ENCODE assay signal across 9 cellular contexts in the genomic region with DNA sequence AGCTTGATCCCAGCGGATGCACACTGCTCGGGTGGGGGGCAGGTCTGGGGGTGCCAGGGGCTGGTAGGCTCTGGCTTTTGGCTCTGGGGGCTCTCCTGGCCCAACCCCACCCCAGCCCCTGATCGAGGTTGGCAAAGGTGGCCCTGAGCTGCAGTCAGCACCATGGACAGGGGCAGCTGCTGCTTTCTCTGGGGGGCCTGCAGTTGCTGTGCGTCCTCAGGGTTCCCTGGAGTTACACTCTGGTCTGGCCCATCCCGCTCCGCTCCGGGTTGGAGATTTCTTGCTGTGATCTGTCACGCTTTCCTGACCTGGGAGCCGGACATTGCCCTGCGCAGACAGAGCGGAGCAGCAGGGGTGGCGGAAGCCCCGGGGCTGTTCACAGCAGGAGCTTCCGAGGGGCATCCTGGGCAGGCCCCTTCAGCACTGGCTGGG. TPM values are rescaled to one million over a fixed set of nuclear protein-coding genes. Genes with fewer than 3 reads are reported as not detected.
A peak's percentile ranks its signal among the peaks of the same experiment; 100 is the strongest.
DNase-seq lines count a peak whose midpoint lies in the region; ATAC-seq and TF ChIP-seq lines count a peak whose summit lies in the region.
"Had no signal": no experiment of that assay in that cellular context is flagged by ENCODE, and none has a peak within 500 bp of the region (broad histone marks: within the 10 kb centered on the region; RNA-seq: fewer than 3 reads in every experiment).

No MANE protein-coding gene starts in this region.

- H3K9me3 ChIP-seq in endodermal cell (ENCODE audit: control insufficient read depth, low read length), result no peaks in the 10 kb centered on the region

- H3K4me3 Mint-ChIP-seq in activated CD4-positive, alpha-beta T cell treated with anti-CD3 and anti-CD28 coated beads, Interleukin-2, amount 10 ng/mL, durations not matched to agents 24 days and 14 days, result no peak overlapping the region
- H3K4me3 Mint-ChIP-seq in endodermal cell, result no peak overlapping the region

- H3K27ac ChIP-seq in endodermal cell (ENCODE audit: low read depth, low read length) (no peak overlapping the region), foreskin keratinocyte (no peak overlapping the region)

- H3K27me3 ChIP-seq in endodermal cell (ENCODE audit: control insufficient read depth, insufficient read depth, low read length, poor library complexity, severe bottlenecking) (no peaks in the 10 kb centered on the region), foreskin keratinocyte (no peaks in the 10 kb centered on the region)

- H3K27ac Mint-ChIP-seq in activated CD4-positive, alpha-beta T cell treated with anti-CD3 and anti-CD28 coated beads, Interleukin-2, amount 10 ng/mL, durations not matched to agents 24 days and 14 days, result no peak overlapping the region
- no peak overlapping the region for H3K27ac Mint-ChIP-seq in endodermal cell

- H3K9me3 Mint-ChIP-seq in activated CD4-positive, alpha-beta T cell treated with anti-CD3 and anti-CD28 coated beads, Interleukin-2, amount 10 ng/mL, durations not matched to agents 24 days and 14 days, result no peaks in the 10 kb centered on the region
- H3K9me3 Mint-ChIP-seq in endodermal cell, result no peaks in the 10 kb centered on the region

- H3K4me1 Mint-ChIP-seq in activated CD4-positive, alpha-beta T cell treated with anti-CD3 and anti-CD28 coated beads, Interleukin-2, amount 10 ng/mL, durations not matched to agents 24 days and 14 days, result no peaks in the 10 kb centered on the region
- H3K4me1 Mint-ChIP-seq in endodermal cell, result no peaks in the 10 kb centered on the region

- DNase-seq in DMS53 (lab: John Stamatoyannopoulos, UW), result peak; percentile 29
- no peak for DNase-seq in DMS53 treated with DMSO at 0.1 percent for 48 hours (lab: John Stamatoyannopoulos, UW; ENCODE audit: unreplicated experiment)
- DNase-seq in activated CD4-positive, alpha-beta T cell treated with anti-CD3 and anti-CD28 coated beads, Interleukin-2, amount 10 ng/mL, durations not matched to agents 24 days and 14 days, result peak; percentile 82
- peak; percentile 91 for DNase-seq in endodermal cell
- DNase-seq in stimulated activated CD8-positive, alpha-beta memory T cell treated with anti-CD3 and anti-CD28 coated beads, Interleukin-12 subunit alpha, Interleukin-12 subunit beta, amount 100 ng/mL, for 1 hour (ENCODE audit: low read depth), result peak; percentile 18
- DNase-seq in SW480 (ENCODE audit: low spot score), result no peak
- no peak for DNase-seq in amniotic stem cell (lab: John Stamatoyannopoulos, UW)
- no peak for DNase-seq in foreskin keratinocyte

- H3K27me3 Mint-ChIP-seq in activated CD4-positive, alpha-beta T cell treated with anti-CD3 and anti-CD28 coated beads, Interleukin-2, amount 10 ng/mL, durations not matched to agents 24 days and 14 days, result no peaks in the 10 kb centered on the region
- H3K27me3 Mint-ChIP-seq in endodermal cell (ENCODE audit: insufficient read depth), result no peaks in the 10 kb centered on the region

- no peaks in the 10 kb centered on the region for H3K36me3 ChIP-seq in endodermal cell (ENCODE audit: control insufficient read depth, insufficient read depth, low read length)

- H3K4me1 ChIP-seq in endodermal cell (ENCODE audit: control insufficient read depth, insufficient read depth, low read length), result no peaks in the 10 kb centered on the region
- H3K4me1 ChIP-seq in foreskin keratinocyte, result peaks cover 5% of the 10 kb centered on the region

- no peak for ATAC-seq in foreskin keratinocyte

- no peak for TF ChIP-seq CTCF in endodermal cell (conservative IDR thresholded peaks at IDR 0.05)
- no peak for TF ChIP-seq CTCF in foreskin keratinocyte (conservative IDR thresholded peaks at IDR 0.05)

- no peak overlapping the region for H3K9ac ChIP-seq in endodermal cell (ENCODE audit: extremely low read depth, low read length, poor library complexity, severe bottlenecking)

- intact Hi-C loops in activated CD4-positive, alpha-beta T cell treated with anti-CD3 and anti-CD28 coated beads, Interleukin-2, amount 10 ng/mL, durations not matched to agents 24 days and 14 days (cut with micrococcal nuclease), result no loop called here

- H3K4me3 ChIP-seq in endodermal cell (ENCODE audit: low read length), result no peak overlapping the region

- H3K36me3 Mint-ChIP-seq in activated CD4-positive, alpha-beta T cell treated with anti-CD3 and anti-CD28 coated beads, Interleukin-2, amount 10 ng/mL, durations not matched to agents 24 days and 14 days (ENCODE audit: low read depth), result no peaks in the 10 kb centered on the region
- H3K36me3 Mint-ChIP-seq in endodermal cell (ENCODE audit: low read depth), result no peaks in the 10 kb centered on the region

- WGBS in endodermal cell (ENCODE audit: insufficient coverage in 1 of 2, insufficient read length in 1 of 2), 2 experiments, result 36 to 50% methylated on average over 10 to 14 of the region's 14 CpGs

RNA-seq across cellular contexts. Expression of gene PLCH2, which starts 8.0 kb away (rescaled TPM):
- total RNA-seq in activated CD4-positive, alpha-beta T cell treated with anti-CD3 and anti-CD28 coated beads, Interleukin-2, amount 10 ng/mL, durations not matched to agents 24 days and 14 days, result 2.2 and 2.8 TPM in 2 replicates
- total RNA-seq in endodermal cell (under 1 TPM; 0.18 to 0.31 TPM), foreskin keratinocyte (132 and 148 TPM in 2 replicates)
- polyA plus RNA-seq in endodermal cell (2013, experiment 1 of 2), result 1.4 TPM
- polyA plus RNA-seq in endodermal cell (2013, experiment 2 of 2), result 0.99 TPM
- 78.0 and 89.4 TPM in 2 replicates for polyA plus RNA-seq in foreskin keratinocyte
- total RNA-seq: SK-MEL-5 had no signal

RNA-seq across cellular contexts. Expression of gene PEX10, which starts 55.7 kb away (rescaled TPM):
- 22.3 and 24.2 TPM in 2 replicates for total RNA-seq in activated CD4-positive, alpha-beta T cell treated with anti-CD3 and anti-CD28 coated beads, Interleukin-2, amount 10 ng/mL, durations not matched to agents 24 days and 14 days
- total RNA-seq in endodermal cell (10 to 100 TPM; 35.6 TPM), foreskin keratinocyte (28.5 and 31.1 TPM in 2 replicates)
- polyA plus RNA-seq in endodermal cell (2013, experiment 1 of 2), result 25.1 TPM
- polyA plus RNA-seq in endodermal cell (2013, experiment 2 of 2), result 23.8 TPM
- polyA plus RNA-seq in foreskin keratinocyte, result 27.1 and 27.7 TPM in 2 replicates

RNA-seq across cellular contexts. Expression of gene PANK4, which starts 58.3 kb away (rescaled TPM):
- total RNA-seq in activated CD4-positive, alpha-beta T cell treated with anti-CD3 and anti-CD28 coated beads, Interleukin-2, amount 10 ng/mL, durations not matched to agents 24 days and 14 days, result 55.2 and 56.7 TPM in 2 replicates
- total RNA-seq in endodermal cell (10 to 100 TPM; 45.6 to 49.5 TPM), foreskin keratinocyte (24.5 and 25.5 TPM in 2 replicates)
- 34.9 TPM for polyA plus RNA-seq in endodermal cell (2013, experiment 1 of 2)
- polyA plus RNA-seq in endodermal cell (2013, experiment 2 of 2), result 35.6 TPM
- 16.6 and 19.4 TPM in 2 replicates for polyA plus RNA-seq in foreskin keratinocyte

Comparison
In these comparisons a context has a peak if more than half of its experiments do, and no peak if none do; other contexts are left out.
1. DNase-seq: peak in DMS53 (single experiment), activated CD4-positive, alpha-beta T cell treated with anti-CD3 and anti-CD28 coated beads, Interleukin-2, amount 10 ng/mL, durations not matched to agents 24 days and 14 days (single experiment), endodermal cell (single experiment) and stimulated activated CD8-positive, alpha-beta memory T cell treated with anti-CD3 and anti-CD28 coated beads, Interleukin-12 subunit alpha, Interleukin-12 subunit beta, amount 100 ng/mL, for 1 hour (single experiment); none in DMS53 treated with DMSO at 0.1 percent for 48 hours (single experiment), SW480 (single experiment), amniotic stem cell (single experiment) and foreskin keratinocyte (0 of 2).
2. RNA of gene PLCH2, which starts 8.0 kb away (total RNA-seq): 132 to 148 TPM in foreskin keratinocyte; 2.2 to 2.8 TPM in activated CD4-positive, alpha-beta T cell treated with anti-CD3 and anti-CD28 coated beads, Interleukin-2, amount 10 ng/mL, durations not matched to agents 24 days and 14 days and 0.18 to 0.31 TPM in endodermal cell; every median in the first group is over 10 times any median in the second.